In the genomic region with DNA sequence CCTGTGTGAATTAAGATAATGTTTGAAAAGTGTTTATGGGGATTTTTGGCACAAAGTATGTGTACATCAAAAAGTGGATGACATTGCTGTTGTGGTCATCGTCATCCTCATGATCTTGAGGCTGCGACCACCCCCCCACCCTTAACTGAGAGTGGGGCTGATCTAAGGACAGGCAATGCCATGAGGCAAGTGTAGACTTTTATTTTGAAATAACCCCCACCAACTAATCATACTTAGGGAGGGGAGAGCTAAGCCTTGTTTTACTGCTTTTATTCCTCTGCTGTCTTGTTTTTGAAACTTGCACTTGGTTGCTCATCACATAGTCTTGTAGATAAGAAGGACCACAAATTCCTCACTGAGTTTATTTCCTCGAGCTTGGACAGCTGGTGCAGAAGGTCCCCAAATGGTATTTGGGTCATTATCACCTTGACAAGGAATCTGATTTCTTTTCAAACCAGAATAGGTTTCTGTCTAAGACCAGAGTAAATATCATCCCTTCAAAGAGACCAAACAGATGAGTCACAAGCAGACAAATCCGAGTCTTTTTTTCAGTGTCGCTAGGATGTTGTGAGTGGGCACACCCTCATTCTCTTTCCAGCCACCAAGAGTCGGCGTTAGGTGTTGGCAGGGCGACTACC, we compare ENCODE assay signal across 1 cellular context.
TF ChIP-seq lines count a peak whose summit lies in the region.

No MANE protein-coding gene starts in this region.

TF ChIP-seq in K562, 482 proteins besides CTCF, POLR2A, EP300 and RAD21:
- TF ChIP-seq MYNN (IDR thresholded peaks at IDR 0.05) (peak; percentile 99), MYNN (CRISPR knock-in tag; IDR thresholded peaks at IDR 0.05) (peak; percentile 86), SETDB1 (IDR thresholded peaks at IDR 0.05; ENCODE audit: low read length) (no peak)
TF ChIP-seq in K562: peak in this region for 1.
